ENCODE assay signal across 1 cellular context in genomic region chr5:57676228-57677098, GRCh38.
TF ChIP-seq lines count a peak whose summit lies in the region.

No MANE protein-coding gene starts in this region.

TF ChIP-seq in HepG2, 621 proteins besides CTCF, POLR2A, EP300 and RAD21 (continued from another document and continues in another):
- TF ChIP-seq GTF3A (CRISPR knock-in tag; conservative IDR thresholded peaks at IDR 0.05): no peak
- no peak for TF ChIP-seq TBX3 (IDR thresholded peaks at IDR 0.05; ENCODE audit: borderline replicate concordance)
- no peak for TF ChIP-seq CENPT (CRISPR knock-in tag; IDR thresholded peaks at IDR 0.05; ENCODE audit: low read depth)
- no peak for TF ChIP-seq NR2F6 (IDR thresholded peaks at IDR 0.05)
- peak; percentile 29; the same call in 1 of the 2 replicates for TF ChIP-seq NR2F6 (CRISPR knock-in tag; IDR thresholded peaks at IDR 0.05)
- TF ChIP-seq, protein P1, sequence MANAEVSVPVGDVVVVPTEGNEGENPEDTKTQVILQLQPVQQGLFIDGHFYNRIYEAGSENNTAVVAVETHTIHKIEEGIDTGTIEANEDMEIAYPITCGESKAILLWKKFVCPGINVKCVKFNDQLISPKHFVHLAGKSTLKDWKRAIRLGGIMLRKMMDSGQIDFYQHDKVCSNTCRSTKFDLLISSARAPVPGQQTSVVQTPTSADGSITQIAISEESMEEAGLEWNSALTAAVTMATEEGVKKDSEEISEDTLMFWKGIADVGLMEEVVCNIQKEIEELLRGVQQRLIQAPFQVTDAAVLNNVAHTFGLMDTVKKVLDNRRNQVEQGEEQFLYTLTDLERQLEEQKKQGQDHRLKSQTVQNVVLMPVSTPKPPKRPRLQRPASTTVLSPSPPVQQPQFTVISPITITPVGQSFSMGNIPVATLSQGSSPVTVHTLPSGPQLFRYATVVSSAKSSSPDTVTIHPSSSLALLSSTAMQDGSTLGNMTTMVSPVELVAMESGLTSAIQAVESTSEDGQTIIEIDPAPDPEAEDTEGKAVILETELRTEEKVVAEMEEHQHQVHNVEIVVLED (CRISPR knock-in tag; IDR thresholded peaks at IDR 0.05; ENCODE audit: borderline replicate concordance): no peak
- TF ChIP-seq, protein P2, sequence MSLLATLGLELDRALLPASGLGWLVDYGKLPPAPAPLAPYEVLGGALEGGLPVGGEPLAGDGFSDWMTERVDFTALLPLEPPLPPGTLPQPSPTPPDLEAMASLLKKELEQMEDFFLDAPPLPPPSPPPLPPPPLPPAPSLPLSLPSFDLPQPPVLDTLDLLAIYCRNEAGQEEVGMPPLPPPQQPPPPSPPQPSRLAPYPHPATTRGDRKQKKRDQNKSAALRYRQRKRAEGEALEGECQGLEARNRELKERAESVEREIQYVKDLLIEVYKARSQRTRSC (CRISPR knock-in tag; IDR thresholded peaks at IDR 0.05; ENCODE audit: low read depth): no peak
- no peak for TF ChIP-seq ZNF788 (CRISPR knock-in tag; IDR thresholded peaks at IDR 0.05; ENCODE audit: borderline replicate concordance)
- no peak for TF ChIP-seq ARNTL (CRISPR knock-in tag; IDR thresholded peaks at IDR 0.05)
- peak; percentile 54; the same call in 1 of the 2 replicates for TF ChIP-seq HMG20A (CRISPR knock-in tag; IDR thresholded peaks at IDR 0.05; ENCODE audit: borderline replicate concordance)
- no peak for TF ChIP-seq SOX13 (IDR thresholded peaks at IDR 0.05)
- 0 out of 4 replicates have a peak, but pooled peaks of 1 of the 2 experiments have one; percentile 11 for TF ChIP-seq SOX13 (CRISPR knock-in tag; conservative IDR thresholded peaks at IDR 0.05 in 1 of 2, IDR thresholded peaks at IDR 0.05 in 1 of 2)
- TF ChIP-seq, protein P3, sequence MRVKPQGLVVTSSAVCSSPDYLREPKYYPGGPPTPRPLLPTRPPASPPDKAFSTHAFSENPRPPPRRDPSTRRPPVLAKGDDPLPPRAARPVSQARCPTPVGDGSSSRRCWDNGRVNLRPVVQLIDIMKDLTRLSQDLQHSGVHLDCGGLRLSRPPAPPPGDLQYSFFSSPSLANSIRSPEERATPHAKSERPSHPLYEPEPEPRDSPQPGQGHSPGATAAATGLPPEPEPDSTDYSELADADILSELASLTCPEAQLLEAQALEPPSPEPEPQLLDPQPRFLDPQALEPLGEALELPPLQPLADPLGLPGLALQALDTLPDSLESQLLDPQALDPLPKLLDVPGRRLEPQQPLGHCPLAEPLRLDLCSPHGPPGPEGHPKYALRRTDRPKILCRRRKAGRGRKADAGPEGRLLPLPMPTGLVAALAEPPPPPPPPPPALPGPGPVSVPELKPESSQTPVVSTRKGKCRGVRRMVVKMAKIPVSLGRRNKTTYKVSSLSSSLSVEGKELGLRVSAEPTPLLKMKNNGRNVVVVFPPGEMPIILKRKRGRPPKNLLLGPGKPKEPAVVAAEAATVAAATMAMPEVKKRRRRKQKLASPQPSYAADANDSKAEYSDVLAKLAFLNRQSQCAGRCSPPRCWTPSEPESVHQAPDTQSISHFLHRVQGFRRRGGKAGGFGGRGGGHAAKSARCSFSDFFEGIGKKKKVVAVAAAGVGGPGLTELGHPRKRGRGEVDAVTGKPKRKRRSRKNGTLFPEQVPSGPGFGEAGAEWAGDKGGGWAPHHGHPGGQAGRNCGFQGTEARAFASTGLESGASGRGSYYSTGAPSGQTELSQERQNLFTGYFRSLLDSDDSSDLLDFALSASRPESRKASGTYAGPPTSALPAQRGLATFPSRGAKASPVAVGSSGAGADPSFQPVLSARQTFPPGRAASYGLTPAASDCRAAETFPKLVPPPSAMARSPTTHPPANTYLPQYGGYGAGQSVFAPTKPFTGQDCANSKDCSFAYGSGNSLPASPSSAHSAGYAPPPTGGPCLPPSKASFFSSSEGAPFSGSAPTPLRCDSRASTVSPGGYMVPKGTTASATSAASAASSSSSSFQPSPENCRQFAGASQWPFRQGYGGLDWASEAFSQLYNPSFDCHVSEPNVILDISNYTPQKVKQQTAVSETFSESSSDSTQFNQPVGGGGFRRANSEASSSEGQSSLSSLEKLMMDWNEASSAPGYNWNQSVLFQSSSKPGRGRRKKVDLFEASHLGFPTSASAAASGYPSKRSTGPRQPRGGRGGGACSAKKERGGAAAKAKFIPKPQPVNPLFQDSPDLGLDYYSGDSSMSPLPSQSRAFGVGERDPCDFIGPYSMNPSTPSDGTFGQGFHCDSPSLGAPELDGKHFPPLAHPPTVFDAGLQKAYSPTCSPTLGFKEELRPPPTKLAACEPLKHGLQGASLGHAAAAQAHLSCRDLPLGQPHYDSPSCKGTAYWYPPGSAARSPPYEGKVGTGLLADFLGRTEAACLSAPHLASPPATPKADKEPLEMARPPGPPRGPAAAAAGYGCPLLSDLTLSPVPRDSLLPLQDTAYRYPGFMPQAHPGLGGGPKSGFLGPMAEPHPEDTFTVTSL (CRISPR knock-in tag; IDR thresholded peaks at IDR 0.05; ENCODE audit: borderline replicate concordance): 0 out of 2 replicates have a peak, but pooled peaks have one; percentile 32
- peak; percentile 85 for TF ChIP-seq HOMEZ (CRISPR knock-in tag; IDR thresholded peaks at IDR 0.05; ENCODE audit: low read depth)
- TF ChIP-seq HOXA7 (CRISPR knock-in tag; IDR thresholded peaks at IDR 0.05): no peak
- no peak for TF ChIP-seq KLF16 (CRISPR knock-in tag; IDR thresholded peaks at IDR 0.05)
- no peak for TF ChIP-seq ZHX1 (CRISPR knock-in tag; IDR thresholded peaks at IDR 0.05; ENCODE audit: low read depth)
- TF ChIP-seq, protein P4, sequence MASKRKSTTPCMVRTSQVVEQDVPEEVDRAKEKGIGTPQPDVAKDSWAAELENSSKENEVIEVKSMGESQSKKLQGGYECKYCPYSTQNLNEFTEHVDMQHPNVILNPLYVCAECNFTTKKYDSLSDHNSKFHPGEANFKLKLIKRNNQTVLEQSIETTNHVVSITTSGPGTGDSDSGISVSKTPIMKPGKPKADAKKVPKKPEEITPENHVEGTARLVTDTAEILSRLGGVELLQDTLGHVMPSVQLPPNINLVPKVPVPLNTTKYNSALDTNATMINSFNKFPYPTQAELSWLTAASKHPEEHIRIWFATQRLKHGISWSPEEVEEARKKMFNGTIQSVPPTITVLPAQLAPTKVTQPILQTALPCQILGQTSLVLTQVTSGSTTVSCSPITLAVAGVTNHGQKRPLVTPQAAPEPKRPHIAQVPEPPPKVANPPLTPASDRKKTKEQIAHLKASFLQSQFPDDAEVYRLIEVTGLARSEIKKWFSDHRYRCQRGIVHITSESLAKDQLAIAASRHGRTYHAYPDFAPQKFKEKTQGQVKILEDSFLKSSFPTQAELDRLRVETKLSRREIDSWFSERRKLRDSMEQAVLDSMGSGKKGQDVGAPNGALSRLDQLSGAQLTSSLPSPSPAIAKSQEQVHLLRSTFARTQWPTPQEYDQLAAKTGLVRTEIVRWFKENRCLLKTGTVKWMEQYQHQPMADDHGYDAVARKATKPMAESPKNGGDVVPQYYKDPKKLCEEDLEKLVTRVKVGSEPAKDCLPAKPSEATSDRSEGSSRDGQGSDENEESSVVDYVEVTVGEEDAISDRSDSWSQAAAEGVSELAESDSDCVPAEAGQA (IDR thresholded peaks at IDR 0.05; ENCODE audit: low read depth): no peak
- TF ChIP-seq, protein P4 (CRISPR knock-in tag; IDR thresholded peaks at IDR 0.05; ENCODE audit: borderline replicate concordance): no peak
- TF ChIP-seq ZSCAN12 (CRISPR knock-in tag; IDR thresholded peaks at IDR 0.05): no peak
- TF ChIP-seq ARID3A (IDR thresholded peaks at IDR 0.05; ENCODE audit: low read depth, low read length): peak; percentile 35; the same call in 1 of the 2 replicates
- no peak for TF ChIP-seq ZNF563 (CRISPR knock-in tag; IDR thresholded peaks at IDR 0.05)
- TF ChIP-seq, protein P5, sequence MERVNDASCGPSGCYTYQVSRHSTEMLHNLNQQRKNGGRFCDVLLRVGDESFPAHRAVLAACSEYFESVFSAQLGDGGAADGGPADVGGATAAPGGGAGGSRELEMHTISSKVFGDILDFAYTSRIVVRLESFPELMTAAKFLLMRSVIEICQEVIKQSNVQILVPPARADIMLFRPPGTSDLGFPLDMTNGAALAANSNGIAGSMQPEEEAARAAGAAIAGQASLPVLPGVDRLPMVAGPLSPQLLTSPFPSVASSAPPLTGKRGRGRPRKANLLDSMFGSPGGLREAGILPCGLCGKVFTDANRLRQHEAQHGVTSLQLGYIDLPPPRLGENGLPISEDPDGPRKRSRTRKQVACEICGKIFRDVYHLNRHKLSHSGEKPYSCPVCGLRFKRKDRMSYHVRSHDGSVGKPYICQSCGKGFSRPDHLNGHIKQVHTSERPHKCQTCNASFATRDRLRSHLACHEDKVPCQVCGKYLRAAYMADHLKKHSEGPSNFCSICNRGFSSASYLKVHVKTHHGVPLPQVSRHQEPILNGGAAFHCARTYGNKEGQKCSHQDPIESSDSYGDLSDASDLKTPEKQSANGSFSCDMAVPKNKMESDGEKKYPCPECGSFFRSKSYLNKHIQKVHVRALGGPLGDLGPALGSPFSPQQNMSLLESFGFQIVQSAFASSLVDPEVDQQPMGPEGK (CRISPR knock-in tag; IDR thresholded peaks at IDR 0.05): no peak
- TF ChIP-seq RARA (CRISPR knock-in tag; IDR thresholded peaks at IDR 0.05): peak; percentile 63
- peak; percentile 43; the same call in 1 of the 2 replicates for TF ChIP-seq ZNF644 (CRISPR knock-in tag; IDR thresholded peaks at IDR 0.05; ENCODE audit: low read depth)
- TF ChIP-seq ZNF639 (CRISPR knock-in tag; conservative IDR thresholded peaks at IDR 0.05): no peak
- TF ChIP-seq TCF7 (IDR thresholded peaks at IDR 0.05; ENCODE audit: low read depth): peak; percentile 47; the same call in 1 of the 2 replicates
- TF ChIP-seq, protein P6, sequence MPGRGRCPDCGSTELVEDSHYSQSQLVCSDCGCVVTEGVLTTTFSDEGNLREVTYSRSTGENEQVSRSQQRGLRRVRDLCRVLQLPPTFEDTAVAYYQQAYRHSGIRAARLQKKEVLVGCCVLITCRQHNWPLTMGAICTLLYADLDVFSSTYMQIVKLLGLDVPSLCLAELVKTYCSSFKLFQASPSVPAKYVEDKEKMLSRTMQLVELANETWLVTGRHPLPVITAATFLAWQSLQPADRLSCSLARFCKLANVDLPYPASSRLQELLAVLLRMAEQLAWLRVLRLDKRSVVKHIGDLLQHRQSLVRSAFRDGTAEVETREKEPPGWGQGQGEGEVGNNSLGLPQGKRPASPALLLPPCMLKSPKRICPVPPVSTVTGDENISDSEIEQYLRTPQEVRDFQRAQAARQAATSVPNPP (CRISPR knock-in tag; IDR thresholded peaks at IDR 0.05): no peak
